Comparison of ENCODE assay signal across 14 cellular contexts in the genomic region with DNA sequence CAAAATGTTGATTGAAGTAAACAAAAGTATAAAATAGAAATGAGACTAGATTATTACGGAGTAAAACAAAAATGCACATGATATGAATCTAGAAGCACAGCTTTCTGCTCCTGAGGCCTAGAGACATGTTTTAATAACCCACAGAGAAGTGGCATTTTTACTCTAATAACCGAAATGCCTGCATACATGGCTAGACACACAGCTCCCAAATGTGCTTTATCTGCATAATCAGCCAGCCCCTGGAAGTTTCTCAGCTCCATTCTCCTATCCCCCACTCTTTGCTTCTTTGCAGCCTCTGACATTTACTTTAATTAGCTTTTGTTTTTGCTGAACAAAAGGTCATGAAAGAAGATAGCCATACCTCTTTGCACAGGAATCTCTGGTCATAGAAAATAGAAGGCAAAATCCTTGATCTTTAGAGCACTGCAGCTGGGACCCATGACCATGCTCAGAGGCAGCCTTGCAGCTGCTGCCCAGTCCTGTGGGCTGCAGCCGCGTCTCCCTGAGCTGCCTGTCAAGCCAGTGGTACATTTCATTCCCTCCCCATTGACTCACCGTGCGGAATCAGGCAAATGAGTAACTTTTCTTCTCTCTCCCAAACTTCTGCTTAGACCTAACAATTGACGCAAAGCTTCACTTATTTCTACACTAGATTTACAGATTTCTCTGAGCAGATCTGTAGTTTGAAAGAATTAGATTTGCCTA. TPM values are rescaled to one million over a fixed set of nuclear protein-coding genes. Genes with fewer than 3 reads are reported as not detected.
DNase-seq lines count a peak whose midpoint lies in the region; ATAC-seq and TF ChIP-seq lines count a peak whose summit lies in the region.
"Had no signal": no experiment of that assay in that cellular context is flagged by ENCODE, and none has a peak within 500 bp of the region (broad histone marks: within the 10 kb centered on the region; RNA-seq: fewer than 3 reads in every experiment).

A gene (minus strand): TSS at position 501 of the 705 bp plus-strand sequence. CDS start 8,067 bp downstream, outside the sequence.

- H4K8ac ChIP-seq in IMR-90 (ENCODE audit: low read depth in 2 of 2, low read length in 2 of 2): no peak within 1 kb of the TSS

- no peak within 1 kb of the TSS for H3K56ac ChIP-seq in IMR-90 (ENCODE audit: extremely low read depth, insufficient read depth, low read length)

- in situ Hi-C loops in IMR-90 (cut with MboI; ENCODE audit: low sequenced_read_pairs): no loop called here

- H3K4me3 Mint-ChIP-seq in chondrocyte (ENCODE audit: unreplicated experiment): peak within 1 kb of the TSS; percentile 59
- H3K4me3 Mint-ChIP-seq: CD8-positive, alpha-beta memory T cell; naive thymus-derived CD4-positive, alpha-beta T cell; stimulated activated naive CD8-positive, alpha-beta T cell treated with anti-CD3 and anti-CD28 coated beads, Interleukin-15, Interleukin-2, amounts not matched to agents 100 ng/mL and 50 ng/mL, for 24 hours had no signal

- peaks cover 10 to 32% of the 10 kb centered on the region in 2 experiments; a peak in 2 of 4 replicates for H3K79me1 ChIP-seq in IMR-90 (ENCODE audit: low read depth in 1 of 2, low read length in 2 of 2)

- TF ChIP-seq CTCF in IMR-90 (conservative IDR thresholded peaks at IDR 0.05; ENCODE audit: low read depth, low read length) (no peak), chondrocyte (IDR thresholded peaks at IDR 0.05) (no peak)

- H3K4me1 Mint-ChIP-seq in chondrocyte (ENCODE audit: low read depth): peaks cover 30% of the 10 kb centered on the region

- H2BK120ac ChIP-seq in IMR-90 (ENCODE audit: low read depth, low read length): no peak within 1 kb of the TSS

- H3K36me3 Mint-ChIP-seq in chondrocyte (ENCODE audit: low read depth): no peaks in the 10 kb centered on the region
- H3K36me3 Mint-ChIP-seq: CD8-positive, alpha-beta memory T cell; naive thymus-derived CD4-positive, alpha-beta T cell had no signal

- no peak within 1 kb of the TSS for H4K5ac ChIP-seq in IMR-90 (ENCODE audit: low read depth, low read length)

- H4K91ac ChIP-seq in IMR-90 (ENCODE audit: insufficient read depth, low read depth, low read length): no peak within 1 kb of the TSS

- no peak within 1 kb of the TSS for H2BK5ac ChIP-seq in IMR-90 (ENCODE audit: low read depth, low read length, poor library complexity, severe bottlenecking)

- H2BK20ac ChIP-seq in IMR-90 (ENCODE audit: low read depth, low read length): no peak within 1 kb of the TSS

- peaks cover 2% of the 10 kb centered on the region; the same call in 1 of the 2 replicates for H3K4me1 ChIP-seq in IMR-90 (ENCODE audit: control insufficient read depth, insufficient read depth, low read length)
- peaks cover 27% of the 10 kb centered on the region for H3K4me1 ChIP-seq in skeletal muscle satellite cell (ENCODE audit: control insufficient read depth, insufficient read depth, low read length)
- H3K4me1 ChIP-seq: ascending aorta had no signal

- WGBS in IMR-90 (ENCODE audit: extremely low coverage in 2 of 2, insufficient read length in 1 of 2), 2 experiments: 43% methylated on average over 3 of the region's 7 CpGs; no CpG with 5 or more reads in 1 of the 2 experiments

- no peak for TF ChIP-seq POLR2A in IMR-90 (IDR thresholded peaks at IDR 0.05; ENCODE audit: low read depth, low read length)

- no peak within 1 kb of the TSS; the same call in 1 of the 2 replicates for H3K4me2 ChIP-seq in IMR-90 (ENCODE audit: low read depth, low read length)
- H3K4me2 ChIP-seq in skeletal muscle satellite cell (ENCODE audit: low read length): peak within 1 kb of the TSS; percentile 46

- no peaks in the 10 kb centered on the region for H4K20me1 ChIP-seq in IMR-90 (ENCODE audit: insufficient read depth, low read length)

- no peak within 1 kb of the TSS for H3K23ac ChIP-seq in IMR-90 (ENCODE audit: low read depth, low read length)

- H3K4ac ChIP-seq in IMR-90 (ENCODE audit: low read depth, low read length): no peak within 1 kb of the TSS

- H3K27ac ChIP-seq in IMR-90 (ENCODE audit: insufficient read depth, low read length): no peak within 1 kb of the TSS
- H3K27ac ChIP-seq: ascending aorta had no signal

- no peak within 1 kb of the TSS for H2AK9ac ChIP-seq in IMR-90 (replicated peaks; ENCODE audit: low read depth, low read length, poor library complexity)

- H3K9me3 Mint-ChIP-seq in chondrocyte (ENCODE audit: low read depth): no peaks in the 10 kb centered on the region
- H3K9me3 Mint-ChIP-seq: stimulated activated naive CD8-positive, alpha-beta T cell treated with anti-CD3 and anti-CD28 coated beads, Interleukin-15, Interleukin-2, amounts not matched to agents 100 ng/mL and 50 ng/mL, for 24 hours had no signal

- intact Hi-C loops in IMR-90 (cut with micrococcal nuclease): no loop called here

- dilution Hi-C loops in IMR-90 (cut with HindIII; ENCODE audit: low sequenced_read_pairs, unreplicated experiment): no loop called here

- no TSS peak for BruUV-seq in IMR-90 (replicated peaks; lab: Mats Ljungman, UMichigan)

- no peak within 1 kb of the TSS for H2AK5ac ChIP-seq in IMR-90 (ENCODE audit: low read depth, low read length)

- H2AFZ ChIP-seq in IMR-90 (replicated peaks; ENCODE audit: low read length, poor library complexity): no peak within 1 kb of the TSS

- H3K27me3 ChIP-seq in IMR-90 (ENCODE audit: control insufficient read depth, insufficient read depth, low read length) (no peaks in the 10 kb centered on the region), skeletal muscle satellite cell (ENCODE audit: control insufficient read depth, insufficient read depth, low read length) (no peaks in the 10 kb centered on the region)
- H3K27me3 ChIP-seq: ascending aorta had no signal

- DNase-seq in IMR-90 (peak; percentile 85), chondrocyte (ENCODE audit: low spot score) (no peak), kidney tubule cell (ENCODE audit: low spot score) (peak; percentile 88), HuH-7.5 (ENCODE audit: low spot score) (no peak), dermis blood vessel endothelial cell (no peak), NCI-H146 treated with DMSO at 0.1 percent for 48 hours (lab: John Stamatoyannopoulos, UW; ENCODE audit: unreplicated experiment) (no peak)
- DNase-seq: CD8-positive, alpha-beta memory T cell; naive thymus-derived CD4-positive, alpha-beta T cell; NCI-H187 had no signal

- H3K9me3 ChIP-seq in IMR-90 (ENCODE audit: control insufficient read depth, insufficient read depth, low read length) (no peaks in the 10 kb centered on the region), skeletal muscle satellite cell (replicated peaks; ENCODE audit: low read length) (no peaks in the 10 kb centered on the region)
- H3K9me3 ChIP-seq: ascending aorta had no signal

- no peak within 1 kb of the TSS for H3K9ac ChIP-seq in IMR-90 (ENCODE audit: low read depth, low read length)
- no peak within 1 kb of the TSS for H3K9ac ChIP-seq in skeletal muscle satellite cell (ENCODE audit: low read depth, low read length)

- H3K36me3 ChIP-seq in IMR-90 (ENCODE audit: control insufficient read depth, insufficient read depth, low read length) (no peaks in the 10 kb centered on the region), skeletal muscle satellite cell (ENCODE audit: insufficient read depth, low read length) (no peaks in the 10 kb centered on the region)
- H3K36me3 ChIP-seq: ascending aorta had no signal

- POLR2A ChIA-PET in IMR-90 (lab: Charles Lee; ENCODE audit: unreplicated experiment): no interaction called here

- no peak within 1 kb of the TSS for H3K18ac ChIP-seq in IMR-90 (ENCODE audit: low read depth, low read length)

- ATAC-seq in IMR-90 (ENCODE audit: low read depth) (peak; percentile 84), HG02763 (IDR thresholded peaks at IDR 0.05; ENCODE audit: unreplicated experiment) (no peak)
- ATAC-seq: naive thymus-derived CD4-positive, alpha-beta T cell had no signal

- H3K9me1 ChIP-seq in IMR-90 (ENCODE audit: insufficient read depth, low read length): no peaks in the 10 kb centered on the region

- H3K4me3 ChIP-seq in IMR-90 (ENCODE audit: insufficient read depth, low read depth, low read length): no peak within 1 kb of the TSS
- peak within 1 kb of the TSS; percentile 27 for H3K4me3 ChIP-seq in skeletal muscle satellite cell (ENCODE audit: low read length)
- H3K4me3 ChIP-seq: ascending aorta had no signal

- no peaks in the 10 kb centered on the region for H3K27me3 Mint-ChIP-seq in chondrocyte (ENCODE audit: low read depth)

- no peak for TF ChIP-seq RAD21 in IMR-90 (IDR thresholded peaks at IDR 0.05; ENCODE audit: low read length)

- no peak within 1 kb of the TSS for H3K14ac ChIP-seq in IMR-90 (replicated peaks; ENCODE audit: low read depth, low read length)

- CTCF ChIA-PET in IMR-90 (lab: Yijun Ruan, JAX): interaction anchor here (0.7 to 1.0 kb wide), 2 partner anchors 9 to 278 kb away, joined by 3 to 4 read pairs; no protein-coding TSS in a partner anchor

- H2BK15ac ChIP-seq in IMR-90 (ENCODE audit: low read depth, low read length): no peak within 1 kb of the TSS

- H3K27ac Mint-ChIP-seq in chondrocyte (ENCODE audit: unreplicated experiment): peak within 1 kb of the TSS; percentile 59
- H3K27ac Mint-ChIP-seq: CD8-positive, alpha-beta memory T cell; naive thymus-derived CD4-positive, alpha-beta T cell; stimulated activated naive CD8-positive, alpha-beta T cell treated with anti-CD3 and anti-CD28 coated beads, Interleukin-15, Interleukin-2, amounts not matched to agents 100 ng/mL and 50 ng/mL, for 24 hours had no signal

TF ChIP-seq in IMR-90, 13 proteins besides CTCF, POLR2A, EP300 and RAD21 (continues in another document):
- TF ChIP-seq FOS (IDR thresholded peaks at IDR 0.05; ENCODE audit: low read depth, low read length) (no peak), MAFK (IDR thresholded peaks at IDR 0.05; ENCODE audit: low read depth, low read length) (no peak), SMC3 (IDR thresholded peaks at IDR 0.05; ENCODE audit: low read depth, low read length) (no peak), RCOR1 (IDR thresholded peaks at IDR 0.05; ENCODE audit: insufficient replicate concordance, low read length) (no peak), CHD1 (IDR thresholded peaks at IDR 0.05; ENCODE audit: low read depth, low read length) (no peak)
- TF ChIP-seq, protein P1, sequence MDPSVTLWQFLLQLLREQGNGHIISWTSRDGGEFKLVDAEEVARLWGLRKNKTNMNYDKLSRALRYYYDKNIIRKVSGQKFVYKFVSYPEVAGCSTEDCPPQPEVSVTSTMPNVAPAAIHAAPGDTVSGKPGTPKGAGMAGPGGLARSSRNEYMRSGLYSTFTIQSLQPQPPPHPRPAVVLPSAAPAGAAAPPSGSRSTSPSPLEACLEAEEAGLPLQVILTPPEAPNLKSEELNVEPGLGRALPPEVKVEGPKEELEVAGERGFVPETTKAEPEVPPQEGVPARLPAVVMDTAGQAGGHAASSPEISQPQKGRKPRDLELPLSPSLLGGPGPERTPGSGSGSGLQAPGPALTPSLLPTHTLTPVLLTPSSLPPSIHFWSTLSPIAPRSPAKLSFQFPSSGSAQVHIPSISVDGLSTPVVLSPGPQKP (IDR thresholded peaks at IDR 0.05; ENCODE audit: borderline replicate concordance, low read depth, low read length): no peak

RNA-seq across cellular contexts. Expression of the gene that starts here (rescaled TPM):
- total RNA-seq in IMR-90 (2012; rRNA removed): 99.4 and 130 TPM in 2 replicates
- polyA plus RNA-seq in IMR-90 (2012; rRNA removed): 26.0 and 30.5 TPM in 2 replicates
- 6.7 and 7.6 TPM in 2 replicates for polyA plus RNA-seq in IMR-90 (2012; cell fraction: cytosol; rRNA removed)
- polyA plus RNA-seq in IMR-90 (2012; cell fraction: nucleus; rRNA removed; ENCODE audit: low replicate concordance): 4.5 and 34.9 TPM in 2 replicates
- total RNA-seq in chondrocyte: 2.2 to 4.3 TPM (median 3.1 TPM) in 3 replicates
- total RNA-seq in skeletal muscle satellite cell (2012; rRNA removed): 76.0 and 80.6 TPM in 2 replicates
- 8.2 and 35.9 TPM in 2 replicates for total RNA-seq in dermis blood vessel endothelial cell
- total RNA-seq: CD8-positive, alpha-beta memory T cell; OCI-LY7 had no signal
- polyA plus RNA-seq: CD8-positive, alpha-beta memory T cell; naive thymus-derived CD4-positive, alpha-beta T cell had no signal

Comparison
In these comparisons a context has a peak if more than half of its experiments do, and no peak if none do; other contexts are left out.
1. DNase-seq: peak in IMR-90 (single experiment) and kidney tubule cell (single experiment); none in chondrocyte (single experiment), HuH-7.5 (single experiment), dermis blood vessel endothelial cell (single experiment) and NCI-H146 treated with DMSO at 0.1 percent for 48 hours (single experiment).